Comparison of ENCODE assay signal across 8 cellular contexts in genomic region chr16:695355-696089, GRCh38. TPM values are rescaled to one million over a fixed set of nuclear protein-coding genes. Genes with fewer than 3 reads are reported as not detected.
DNase-seq lines count a peak whose midpoint lies in the region; ATAC-seq and TF ChIP-seq lines count a peak whose summit lies in the region.

No MANE protein-coding gene starts in this region.

- H3K9me3 Mint-ChIP-seq in immature natural killer cell, result peaks cover 0 to 2% (median 0%) of the 10 kb centered on the region in 6 donors

- ATAC-seq in GM21447 (IDR thresholded peaks at IDR 0.05; ENCODE audit: unreplicated experiment) (no peak), GM18870 (IDR thresholded peaks at IDR 0.05; ENCODE audit: unreplicated experiment) (no peak)

- H3K27ac Mint-ChIP-seq in immature natural killer cell, result peak overlapping the region in 1 of 6 donors; percentile 16

- H3K4me3 Mint-ChIP-seq in immature natural killer cell, result peak overlapping the region; percentile 27 to 51 (median 46)

- no peaks in the 10 kb centered on the region for H3K9me3 ChIP-seq in WERI-Rb-1 (ENCODE audit: severe bottlenecking)

- H3K36me3 ChIP-seq in WERI-Rb-1, result peaks cover 11% of the 10 kb centered on the region

- peak; percentile 70 for DNase-seq in NCI-H526 treated with DMSO at 0.1 percent for 48 hours (lab: John Stamatoyannopoulos, UW)
- peak; percentile 77 to 85 for DNase-seq in activated T-cell treated with anti-CD3 and anti-CD28 coated beads, Interleukin-2, amount 50 U/mL, for 48 hours
- DNase-seq in immature natural killer cell, result peak in 1 of 3 donors; percentile 22
- peak; percentile 43 to 49 for DNase-seq in stimulated activated CD8-positive, alpha-beta memory T cell treated with anti-CD3 and anti-CD28 coated beads, Interleukin-15, amount 100 ng/mL, for 4 hours (ENCODE audit: low read depth in 2 of 2)
- no peak for DNase-seq in WERI-Rb-1

- TF ChIP-seq CTCF in WERI-Rb-1 (IDR thresholded peaks at IDR 0.05; ENCODE audit: low read depth, low read length), result no peak

- no peaks in the 10 kb centered on the region for H3K27me3 ChIP-seq in WERI-Rb-1 (ENCODE audit: insufficient read depth, low read depth, severe bottlenecking)

- H3K4me3 ChIP-seq in WERI-Rb-1 (ENCODE audit: low read depth, low read length), result no peak overlapping the region

- TF ChIP-seq POLR2A in GM19193 (IDR thresholded peaks at IDR 0.05; ENCODE audit: extremely low read depth, insufficient read depth, insufficient read length), result peak; percentile 33

- no peaks in the 10 kb centered on the region for H3K36me3 Mint-ChIP-seq in immature natural killer cell

- H3K27me3 Mint-ChIP-seq in immature natural killer cell (ENCODE audit: low read depth in 3 of 3), result peaks cover 10 to 21% (median 10%) of the 10 kb centered on the region in 3 donors

- H3K4me1 Mint-ChIP-seq in immature natural killer cell, result peaks cover 8 to 16% of the 10 kb centered on the region in 2 donors

- no peak overlapping the region for H3K27ac ChIP-seq in WERI-Rb-1

RNA-seq across cellular contexts. Expression of gene WDR24, which starts 5.3 kb away (rescaled TPM):
- polyA plus RNA-seq in immature natural killer cell, result 10 to 100 TPM in 1 of 3 donors, 1 to 10 TPM in 2; 4.9 to 15.1 (median 5.2) TPM

RNA-seq across cellular contexts. Expression of gene FBXL16, which starts 10.1 kb away (rescaled TPM):
- under 1 TPM in 1 of 3 donors, not detected in 2; 0.20 TPM for polyA plus RNA-seq in immature natural killer cell

RNA-seq across cellular contexts. Expression of gene JMJD8, which starts 11.4 kb away (rescaled TPM):
- polyA plus RNA-seq in immature natural killer cell, result 10 to 100 TPM; 38.3 to 63.5 (median 47.4) TPM

RNA-seq across cellular contexts. Expression of gene STUB1, which starts 15.3 kb away (rescaled TPM):
- polyA plus RNA-seq in immature natural killer cell, result 100 to 1,000 TPM; 183 to 225 (median 194) TPM

RNA-seq across cellular contexts. Expression of gene METRN, which starts 19.4 kb away (rescaled TPM):
- 10 to 100 TPM; 29.6 to 61.7 (median 45.4) TPM for polyA plus RNA-seq in immature natural killer cell
